In the genomic region with DNA sequence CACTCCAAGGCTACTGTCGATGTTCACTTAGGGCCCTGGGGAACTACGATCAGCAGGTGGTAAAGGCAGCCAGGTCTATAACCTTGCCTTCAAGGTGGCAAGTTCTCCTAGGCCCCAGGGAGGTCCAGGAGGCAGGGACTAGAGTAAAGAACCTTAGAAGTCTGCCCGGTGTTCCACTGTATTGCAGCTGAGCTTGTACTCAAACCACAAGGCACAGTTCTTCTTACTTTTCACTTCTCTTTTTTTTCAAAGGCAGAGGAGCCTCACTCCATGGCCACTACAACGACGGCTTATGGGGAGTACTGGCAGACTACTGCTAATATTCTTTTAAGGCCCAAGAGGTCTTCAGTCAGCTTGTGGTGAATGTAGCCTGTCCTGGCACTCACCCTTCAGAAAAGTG, we compare ENCODE assay signal across 16 cellular contexts.
DNase-seq lines count a peak whose midpoint lies in the region; ATAC-seq, FAIRE-seq and TF ChIP-seq lines count a peak whose summit lies in the region.
"Had no signal": no experiment of that assay in that cellular context is flagged by ENCODE, and none has a peak within 500 bp of the region (broad histone marks: within the 10 kb centered on the region; RNA-seq: fewer than 3 reads in every experiment).

No MANE protein-coding gene starts in this region.

- RAD21 ChIA-PET in GM12878 (lab: Charles Lee; ENCODE audit: unreplicated experiment): interaction anchor here (1.4 kb wide), 1 partner anchor 16 kb away, joined by 4 read pairs; no protein-coding TSS in a partner anchor

- BruUV-seq in GM12878 (replicated peaks; lab: Mats Ljungman, UMichigan): no TSS peak

- no peaks in the 10 kb centered on the region for H3K79me2 ChIP-seq in GM12878 (ENCODE audit: control insufficient read depth, insufficient read depth, low read length)

- H4K20me1 ChIP-seq in GM12878 (ENCODE audit: control insufficient read depth, insufficient read depth): no peaks in the 10 kb centered on the region

- peaks cover 2% of the 10 kb centered on the region for H3K4me1 Mint-ChIP-seq in activated T-cell treated with anti-CD3 and anti-CD28 coated beads, Interleukin-2, amount 50 U/mL, for 24 hours (ENCODE audit: low read depth)
- no peaks in the 10 kb centered on the region for H3K4me1 Mint-ChIP-seq in CD4-positive, alpha-beta memory T cell

- no peak for TF ChIP-seq POLR2A in GM12878 (IDR thresholded peaks at IDR 0.05; ENCODE audit: low read depth, low read length)

- no peak overlapping the region for H3K4me3 Mint-ChIP-seq in activated T-cell treated with anti-CD3 and anti-CD28 coated beads, Interleukin-2, amount 50 U/mL, for 24 hours
- no peak overlapping the region for H3K4me3 Mint-ChIP-seq in CD4-positive, alpha-beta memory T cell
- H3K4me3 Mint-ChIP-seq: activated naive CD8-positive, alpha-beta T cell; CD8-positive, alpha-beta memory T cell; neural crest cell; type B pancreatic cell had no signal

- no peaks in the 10 kb centered on the region for H3K36me3 ChIP-seq in GM12878 (ENCODE audit: control insufficient read depth in 2 of 2, insufficient read depth in 2 of 2, low read length in 1 of 2)
- no peaks in the 10 kb centered on the region for H3K36me3 ChIP-seq in CD4-positive, alpha-beta memory T cell (ENCODE audit: insufficient read depth, low read length)

- peak overlapping the region; percentile 46; the same call in 1 of the 2 replicates for H2AFZ ChIP-seq in GM12878 (ENCODE audit: control insufficient read depth, low read depth, low read length)

- TF ChIP-seq EP300 in GM12878 (IDR thresholded peaks at IDR 0.05; ENCODE audit: borderline replicate concordance in 1 of 2, control insufficient read depth in 1 of 2, low read depth in 2 of 2, low read length in 2 of 2): no peak

- no peaks in the 10 kb centered on the region; the same call in 1 of the 3 replicates for H3K9me3 ChIP-seq in GM12878 (replicated peaks; ENCODE audit: control insufficient read depth, insufficient read depth, low read length)
- no peaks in the 10 kb centered on the region for H3K9me3 ChIP-seq in CD4-positive, alpha-beta memory T cell (ENCODE audit: control insufficient read depth in 1 of 2, low read length in 2 of 2)

- H3K4me2 ChIP-seq in GM12878 (ENCODE audit: control insufficient read depth, insufficient read depth): no peak overlapping the region

- no peak overlapping the region for H3K9ac ChIP-seq in GM12878 (ENCODE audit: control insufficient read depth, insufficient read depth, low read length)

- no peak; the same call in 1 of the 2 replicates for TF ChIP-seq RAD21 in GM12878 (IDR thresholded peaks at IDR 0.05; ENCODE audit: insufficient read depth, low read depth, low read length)

- peaks cover 3% of the 10 kb centered on the region; the same call in 1 of the 2 replicates for H3K4me1 ChIP-seq in GM12878 (ENCODE audit: control insufficient read depth, insufficient read depth, low read length)
- no peaks in the 10 kb centered on the region for H3K4me1 ChIP-seq in CD4-positive, alpha-beta memory T cell (ENCODE audit: insufficient read depth, low read length)

- peaks cover 3% of the 10 kb centered on the region for H3K36me3 Mint-ChIP-seq in activated T-cell treated with anti-CD3 and anti-CD28 coated beads, Interleukin-2, amount 50 U/mL, for 24 hours (ENCODE audit: low read depth)
- peaks cover 2 to 4% of the 10 kb centered on the region in 2 donors for H3K36me3 Mint-ChIP-seq in CD4-positive, alpha-beta memory T cell
- H3K36me3 Mint-ChIP-seq: type B pancreatic cell had no signal

- CTCF ChIA-PET in GM12878 (lab: Yijun Ruan, JAX): interaction anchor here (1.6 kb wide), 1 partner anchor 14 kb away, joined by 7 read pairs; no protein-coding TSS in a partner anchor
- CTCF ChIA-PET in CD4-positive, alpha-beta memory T cell (lab: Charles Lee; ENCODE audit: partially characterized antibody): no interaction called here

- 1% methylated on average over 5 of the region's 5 CpGs for WGBS in GM12878 (ENCODE audit: insufficient coverage, insufficient replicate concordance, low lambda C conversion rate, missing lambda C conversion rate)

- in situ Hi-C loops in GM12878 (cut with MboI): no loop called here

- no peak overlapping the region for H3K27ac Mint-ChIP-seq in activated T-cell treated with anti-CD3 and anti-CD28 coated beads, Interleukin-2, amount 50 U/mL, for 24 hours
- no peak overlapping the region for H3K27ac Mint-ChIP-seq in CD4-positive, alpha-beta memory T cell
- H3K27ac Mint-ChIP-seq: activated naive CD8-positive, alpha-beta T cell; type B pancreatic cell had no signal

- DNase-seq in GM12878 (ENCODE audit: low read depth, low spot score): peak; percentile 51
- DNase-seq in activated T-cell treated with anti-CD3 and anti-CD28 coated beads, Interleukin-2, amount 50 U/mL, for 24 hours: no peak
- DNase-seq in NCI-H446 (lab: John Stamatoyannopoulos, UW): no peak
- DNase-seq in iPS-NIHi7 (ENCODE audit: extremely low spot score): no peak
- no peak for DNase-seq in CD4-positive, alpha-beta memory T cell
- DNase-seq: activated CD4-positive, CD25-positive, alpha-beta regulatory T cell; CD8-positive, alpha-beta memory T cell; PC-3; stimulated activated CD4-positive, alpha-beta T cell treated with anti-CD3 and anti-CD28 coated beads, Interleukin-2, amount 100 ng/mL, for 48 hours had no signal

- no peak for TF ChIP-seq CTCF in GM12878 (IDR thresholded peaks at IDR 0.05 in 2 of 3, conservative IDR thresholded peaks at IDR 0.05 in 1 of 3; ENCODE audit: control insufficient read depth in 2 of 3, extremely low read depth in 1 of 3, insufficient read depth in 1 of 3, low read depth in 3 of 3, low read length in 3 of 3)

- peaks cover 6% of the 10 kb centered on the region for H3K9me3 Mint-ChIP-seq in activated T-cell treated with anti-CD3 and anti-CD28 coated beads, Interleukin-2, amount 50 U/mL, for 24 hours
- H3K9me3 Mint-ChIP-seq in CD4-positive, alpha-beta memory T cell: peaks cover 0 to 20% (median 7%) of the 10 kb centered on the region in 8 donors

- SMC1A ChIA-PET in GM12878 (lab: Charles Lee; ENCODE audit: uncharacterized antibody, unreplicated experiment): interaction anchor here (0.6 to 2.3 kb wide), 6 partner anchors 9 to 108 kb away, joined by 3 to 13 read pairs (median 4); no protein-coding TSS in a partner anchor

- ATAC-seq in GM18873 (IDR thresholded peaks at IDR 0.05; ENCODE audit: low FRiP score, unreplicated experiment): peak; percentile 98
- peak; percentile 97 for ATAC-seq in GM21825 (IDR thresholded peaks at IDR 0.05; ENCODE audit: unreplicated experiment)
- ATAC-seq in HG03457 (IDR thresholded peaks at IDR 0.05; ENCODE audit: unreplicated experiment): peak; percentile 86
- ATAC-seq in GM12878: peak; percentile 98
- ATAC-seq: PC-3 had no signal

- peak overlapping the region; percentile 34; the same call in 1 of the 2 replicates for H3K27ac ChIP-seq in GM12878 (ENCODE audit: control insufficient read depth, insufficient read depth)
- no peak overlapping the region for H3K27ac ChIP-seq in CD4-positive, alpha-beta memory T cell (ENCODE audit: low read depth, low read length)

- H3K4me3 ChIP-seq in GM12878: no peak overlapping the region
- H3K4me3 ChIP-seq in CD4-positive, alpha-beta memory T cell (ENCODE audit: low read length in 2 of 2): no peak overlapping the region

- intact Hi-C loops in GM12878 (cut with micrococcal nuclease; ENCODE audit: unreplicated experiment): loop anchor here (5.0 kb wide), 1 partner anchor 88 kb away; no protein-coding TSS in a partner anchor
- intact Hi-C loops in CD4-positive, alpha-beta memory T cell (cut with micrococcal nuclease): no loop called here

- POLR2A ChIA-PET in GM12878 (lab: Charles Lee): no interaction called here
- POLR2A ChIA-PET in CD4-positive, alpha-beta memory T cell (lab: Charles Lee; ENCODE audit: partially characterized antibody): no interaction called here

- no peaks in the 10 kb centered on the region for H3K27me3 ChIP-seq in GM12878 (replicated peaks in 1 of 2; ENCODE audit: control insufficient read depth in 2 of 2, insufficient read depth in 2 of 2, low read length in 1 of 2)
- no peaks in the 10 kb centered on the region for H3K27me3 ChIP-seq in CD4-positive, alpha-beta memory T cell (ENCODE audit: insufficient read depth, low read length)

- H3K27me3 Mint-ChIP-seq in activated T-cell treated with anti-CD3 and anti-CD28 coated beads, Interleukin-2, amount 50 U/mL, for 24 hours: peaks cover 22% of the 10 kb centered on the region
- H3K27me3 Mint-ChIP-seq in CD4-positive, alpha-beta memory T cell: no peaks in the 10 kb centered on the region
- H3K27me3 Mint-ChIP-seq: activated naive CD8-positive, alpha-beta T cell; type B pancreatic cell had no signal

- no peak for FAIRE-seq in GM12878 (lab: Jason Lieb, UNC)
- FAIRE-seq: endometrium had no signal

TF ChIP-seq in GM12878, 131 proteins besides CTCF, POLR2A, EP300 and RAD21 (continues in another document):
- peak; percentile 93 for TF ChIP-seq SPI1 (IDR thresholded peaks at IDR 0.05; ENCODE audit: borderline replicate concordance, insufficient read depth, low read depth, low read length)
- 0 out of 2 replicates have a peak, but pooled peaks have one; percentile 6 for TF ChIP-seq SMC3 (IDR thresholded peaks at IDR 0.05; ENCODE audit: borderline replicate concordance, low read length)
- TF ChIP-seq ZNF384 (IDR thresholded peaks at IDR 0.05; ENCODE audit: borderline replicate concordance, low read depth, low read length): peak; percentile 44; the same call in 1 of the 2 replicates
- no peak for TF ChIP-seq POLR2AphosphoS2 (IDR thresholded peaks at IDR 0.05; ENCODE audit: low read depth, low read length)
